23 cellular contexts compared by ENCODE assay signal in the genomic region with DNA sequence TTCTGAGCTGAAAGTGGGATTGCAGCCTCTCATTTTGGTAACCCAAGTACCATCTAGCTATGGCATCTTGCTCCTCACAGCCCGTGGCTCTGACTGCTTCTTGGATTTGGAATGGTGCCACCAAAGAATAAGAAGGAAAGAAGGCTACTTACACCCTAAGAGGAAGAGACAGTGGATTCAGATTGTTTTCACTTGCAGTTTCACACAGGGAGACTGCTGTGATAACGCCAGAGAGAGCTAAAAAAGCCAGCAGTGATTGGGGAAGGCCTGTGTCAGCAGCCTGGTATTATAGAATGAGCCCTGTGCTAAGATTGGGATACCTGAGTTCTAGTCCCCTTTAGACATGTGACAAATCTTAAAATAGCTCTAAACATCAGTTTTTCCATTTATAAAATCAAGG. TPM values are rescaled to one million over a fixed set of nuclear protein-coding genes. Genes with fewer than 3 reads are reported as not detected.
DNase-seq lines count a peak whose midpoint lies in the region; ATAC-seq, FAIRE-seq and TF ChIP-seq lines count a peak whose summit lies in the region.
"Had no signal": no experiment of that assay in that cellular context is flagged by ENCODE, and none has a peak within 500 bp of the region (broad histone marks: within the 10 kb centered on the region; RNA-seq: fewer than 3 reads in every experiment).

No MANE protein-coding gene starts in this region.

- in situ Hi-C loops in K562 (cut with MboI) (no loop called here), HepG2 (cut with HindIII; ENCODE audit: extremely low pct_ligation_motif_present, low pct_unique_long_range_greater_than_20kb) (no loop called here)

- H4K20me1 ChIP-seq in BLaER1 treated with 17β-estradiol and CSF1 and Interleukin-3, amounts not matched to agents 10 nM and 100 nM: peaks cover 7 to 76% (median 35%) of the 10 kb centered on the region in 11 experiments; a peak in 20 of 22 replicates
- H4K20me1 ChIP-seq in K562 (replicated peaks; ENCODE audit: control insufficient read depth, insufficient read depth, low read length) (peaks cover 27% of the 10 kb centered on the region), HepG2 (ENCODE audit: insufficient read depth, low read length) (no peaks in the 10 kb centered on the region; the same call in 1 of the 2 replicates)

- no peaks in the 10 kb centered on the region for H3K9me1 ChIP-seq in K562 (ENCODE audit: control insufficient read depth, insufficient read depth, low read length)

- H3K9me3 ChIP-seq in BLaER1 treated with 17β-estradiol and CSF1 and Interleukin-3, amounts not matched to agents 10 nM and 100 nM (replicated peaks in 1 of 11): no peaks in the 10 kb centered on the region; a peak in 1 of 22 replicates
- H3K9me3 ChIP-seq in HEK293 (ENCODE audit: control insufficient read depth, insufficient read depth, low read depth, low read length) (no peaks in the 10 kb centered on the region), K562 (replicated peaks; ENCODE audit: control insufficient read depth, insufficient read depth, low read depth, low read length) (0 out of 2 replicates have a peak, but pooled peaks cover 2% of the 10 kb centered on the region), neutrophil (no peaks in the 10 kb centered on the region), HepG2 (ENCODE audit: low read length) (no peaks in the 10 kb centered on the region)
- H3K9me3 ChIP-seq: Peyer's patch, SJCRH30 had no signal

- H3K27ac ChIP-seq in BLaER1 treated with 17β-estradiol and CSF1 and Interleukin-3, amounts not matched to agents 10 nM and 100 nM: peak overlapping the region in 1 of 11 experiments; percentile 10; a peak in 1 of 22 replicates
- H3K27ac ChIP-seq in HEK293 (ENCODE audit: extremely low read depth, low read depth, low read length) (no peak overlapping the region), K562 (ENCODE audit: extremely low read depth, low read depth, low read length) (no peak overlapping the region), neutrophil (peak overlapping the region; percentile 1), HepG2 (ENCODE audit: extremely low read length, insufficient read depth, low read length) (no peak overlapping the region)
- H3K27ac ChIP-seq: Peyer's patch, SJCRH30 had no signal

- H3K79me2 ChIP-seq in K562 (ENCODE audit: control insufficient read depth, insufficient read depth, low read length) (no peaks in the 10 kb centered on the region), HepG2 (ENCODE audit: insufficient read depth, low read length) (no peaks in the 10 kb centered on the region)

- DNase-seq in K562 (ENCODE audit: extremely low read depth in 1 of 4, low spot score in 3 of 4) (no peak), HepG2 (ENCODE audit: low spot score) (no peak)
- DNase-seq: CD4-positive, CD25-positive, alpha-beta regulatory T cell; H9; NCI-H1092; NCI-H1436; NCI-H187 treated with DMSO at 0.1 percent for 48 hours; NCI-H226; NCI-H510A treated with DMSO at 0.1 percent for 48 hours; NCI-H748 treated with DMSO at 0.1 percent for 48 hours; NK-92 treated with Interleukin-12 subunit alpha and Interleukin-12 subunit beta, amount 100 ng/mL, for 24 hours; Peyer's patch; SJCRH30; T-cell had no signal

- TF ChIP-seq POLR2A in K562 (conservative IDR thresholded peaks at IDR 0.05) (no peak), HepG2 (IDR thresholded peaks at IDR 0.05; ENCODE audit: insufficient read depth in 1 of 2, low read depth in 2 of 2, low read length in 2 of 2) (no peak)

- H3K4me2 ChIP-seq in BLaER1 treated with 17β-estradiol and CSF1 and Interleukin-3, amounts not matched to agents 10 nM and 100 nM: peak overlapping the region; percentile 38 to 100 (median 98); a peak in 19 of 22 replicates
- H3K4me2 ChIP-seq in K562 (ENCODE audit: insufficient read depth, low read length) (no peak overlapping the region), HepG2 (ENCODE audit: low read depth, low read length) (no peak overlapping the region)

- H3K36me3 ChIP-seq in BLaER1 treated with 17β-estradiol and CSF1 and Interleukin-3, amounts not matched to agents 10 nM and 100 nM: peaks cover 0 to 9% (median 8%) of the 10 kb centered on the region in 11 experiments; a peak in 18 of 22 replicates
- H3K36me3 ChIP-seq in HEK293 (ENCODE audit: control insufficient read depth in 2 of 2, insufficient read depth in 1 of 2, low read length in 2 of 2): no peaks in the 10 kb centered on the region
- peaks cover 16% of the 10 kb centered on the region; the same call in 1 of the 3 replicates for H3K36me3 ChIP-seq in K562 (ENCODE audit: control insufficient read depth, insufficient read depth, low read length)
- peaks cover 6% of the 10 kb centered on the region for H3K36me3 ChIP-seq in neutrophil
- H3K36me3 ChIP-seq in HepG2 (replicated peaks in 1 of 2; ENCODE audit: control insufficient read depth in 1 of 2, insufficient read depth in 2 of 2, low read length in 2 of 2): peaks cover 0 to 13% of the 10 kb centered on the region in 2 experiments; a peak in 2 of 5 replicates
- H3K36me3 ChIP-seq: Peyer's patch, SJCRH30 had no signal

- TF ChIP-seq EP300 in K562 (IDR thresholded peaks at IDR 0.05; ENCODE audit: low read length): no peak
- TF ChIP-seq EP300 in HepG2 (IDR thresholded peaks at IDR 0.05; ENCODE audit: low read depth in 2 of 2, low read length in 2 of 2): no peak
- no peak for TF ChIP-seq EP300 in HepG2 (CRISPR knock-in tag; IDR thresholded peaks at IDR 0.05; ENCODE audit: borderline replicate concordance)

- peaks cover 0 to 13% (median 8%) of the 10 kb centered on the region in 11 experiments; a peak in 9 of 22 replicates for H3K27me3 ChIP-seq in BLaER1 treated with 17β-estradiol and CSF1 and Interleukin-3, amounts not matched to agents 10 nM and 100 nM
- H3K27me3 ChIP-seq in K562 (ENCODE audit: control insufficient read depth in 2 of 2, insufficient read depth in 2 of 2, low read length in 2 of 2): no peaks in the 10 kb centered on the region
- no peaks in the 10 kb centered on the region for H3K27me3 ChIP-seq in neutrophil
- no peaks in the 10 kb centered on the region for H3K27me3 ChIP-seq in HepG2 (ENCODE audit: control insufficient read depth in 1 of 2, insufficient read depth in 2 of 2, low read length in 2 of 2)
- H3K27me3 ChIP-seq: Peyer's patch, SJCRH30 had no signal

- intact Hi-C loops in K562 (cut with micrococcal nuclease) (loop anchor here (1.0 to 5.0 kb wide), 2 partner anchors 174 to 328 kb away; no protein-coding TSS in a partner anchor), HepG2 (cut with micrococcal nuclease; ENCODE audit: unreplicated experiment) (loop anchor here (5.0 kb wide), 1 partner anchor 172 kb away; no protein-coding TSS in a partner anchor)

- TF ChIP-seq CTCF in HEK293 (tag by site-specific recombination; IDR thresholded peaks at IDR 0.05) (no peak), K562 (IDR thresholded peaks at IDR 0.05 in 2 of 3, conservative IDR thresholded peaks at IDR 0.05 in 1 of 3; ENCODE audit: insufficient read depth in 2 of 3, low read depth in 1 of 3, low read length in 3 of 3) (no peak), neutrophil (IDR thresholded peaks at IDR 0.05) (no peak), HepG2 (CRISPR knock-in tag; IDR thresholded peaks at IDR 0.05) (no peak)

- peaks cover 35 to 51% (median 43%) of the 10 kb centered on the region in 10 experiments for H3K4me1 ChIP-seq in BLaER1 treated with 17β-estradiol and CSF1 and Interleukin-3, amounts not matched to agents 10 nM and 100 nM
- H3K4me1 ChIP-seq in HEK293 (ENCODE audit: control insufficient read depth, insufficient read depth, low read length) (peaks cover 6% of the 10 kb centered on the region), K562 (replicated peaks in 1 of 2; ENCODE audit: control insufficient read depth in 2 of 2, insufficient read depth in 2 of 2, low read length in 2 of 2) (peaks cover 0 to 10% of the 10 kb centered on the region in 2 experiments; a peak in 1 of 5 replicates), neutrophil (ENCODE audit: control insufficient read depth in 1 of 2, insufficient read depth in 1 of 2, low read depth in 1 of 2, low read length in 1 of 2) (peaks cover 21 to 25% of the 10 kb centered on the region in 2 experiments), HepG2 (ENCODE audit: insufficient read depth, low read length) (no peaks in the 10 kb centered on the region)

- BruUV-seq in K562 (replicated peaks; lab: Mats Ljungman, UMichigan) (no TSS peak), HepG2 (replicated peaks; lab: Mats Ljungman, UMichigan) (no TSS peak)

- no peak for ATAC-seq in K562
- no peak for ATAC-seq in HG03439 (IDR thresholded peaks at IDR 0.05; ENCODE audit: unreplicated experiment)
- no peak for ATAC-seq in HepG2
- no peak for ATAC-seq in HG02840 (IDR thresholded peaks at IDR 0.05; ENCODE audit: low FRiP score, unreplicated experiment)
- ATAC-seq: GM12878, T-cell had no signal

- TF ChIP-seq RAD21 in K562 (CRISPR knock-in tag; conservative IDR thresholded peaks at IDR 0.05 in 1 of 2, IDR thresholded peaks at IDR 0.05 in 1 of 2) (no peak), HepG2 (CRISPR knock-in tag; IDR thresholded peaks at IDR 0.05) (no peak)

- H3K9ac ChIP-seq in BLaER1 treated with 17β-estradiol and CSF1 and Interleukin-3, amounts not matched to agents 10 nM and 100 nM: peak overlapping the region in 2 of 11 experiments; percentile 21 to 27; a peak in 1 of 22 replicates
- peak overlapping the region in 1 of 2 experiments; percentile 3; a peak in 1 of 4 replicates for H3K9ac ChIP-seq in K562 (ENCODE audit: insufficient read depth in 1 of 2, low read depth in 2 of 2, low read length in 2 of 2)
- H3K9ac ChIP-seq in HepG2 (ENCODE audit: insufficient read depth, low read depth, low read length): no peak overlapping the region

- POLR2A ChIA-PET in HEK293 (lab: Yijun Ruan, JAX) (no interaction called here), K562 (lab: Yijun Ruan, JAX) (interaction anchor here (0.6 to 1.9 kb wide), 6 partner anchors 8 to 86 kb away, joined by 3 to 8 read pairs (median 4); no protein-coding TSS in a partner anchor), HepG2 (lab: Yijun Ruan, JAX) (no interaction called here)

- H2AFZ ChIP-seq in K562 (ENCODE audit: low read depth, low read length) (no peak overlapping the region), HepG2 (ENCODE audit: low read length) (no peak overlapping the region)

- WGBS in K562 (ENCODE audit: insufficient coverage, low coverage, missing lambda C conversion rate): 45% methylated on average over 2 of the region's 2 CpGs
- WGBS in HepG2 (ENCODE audit: low lambda C conversion rate): 100% methylated on average over 2 of the region's 2 CpGs

- CTCF ChIA-PET in HEK293 (lab: Yijun Ruan, JAX): interaction anchor here (0.6 to 6.2 kb wide), 11 partner anchors 8 to 446 kb away, joined by 3 to 69 read pairs (median 4); no protein-coding TSS in a partner anchor
- CTCF ChIA-PET in K562 (lab: Yijun Ruan, JAX; ENCODE audit: low intra/inter-chr PET ratio): no interaction called here
- CTCF ChIA-PET in HepG2 (lab: Yijun Ruan, JAX; ENCODE audit: low intra/inter-chr PET ratio, low total read pairs): no interaction called here

- no peak overlapping the region for H3K4me3 ChIP-seq in BLaER1 treated with 17β-estradiol and CSF1 and Interleukin-3, amounts not matched to agents 10 nM and 100 nM
- H3K4me3 ChIP-seq in HEK293 (ENCODE audit: low read depth, low read length) (no peak overlapping the region), K562 (no peak overlapping the region), neutrophil (ENCODE audit: low read depth in 1 of 2, low read length in 1 of 2) (no peak overlapping the region), HepG2 (replicated peaks in 1 of 3; ENCODE audit: insufficient read depth in 1 of 3, low read depth in 2 of 3, low read length in 3 of 3) (no peak overlapping the region)
- H3K4me3 ChIP-seq: GM12878, Peyer's patch, SJCRH30 had no signal

- FAIRE-seq in K562 (lab: Jason Lieb, UNC): peak; percentile 35
- FAIRE-seq in HepG2 (lab: Jason Lieb, UNC): no peak
- FAIRE-seq: A204.1, GM12878, HTR-8/SVneo had no signal

RNA-seq across cellular contexts. Expression of a gene that starts 3.6 kb away (rescaled TPM):
- total RNA-seq in K562 (2011; cell fraction: chromatin; rRNA removed; ENCODE audit: low replicate concordance): not detected in 2 replicates
- total RNA-seq in K562 (2011; cell fraction: nucleolus; rRNA removed): not detected in 2 replicates
- not detected in 2 replicates for total RNA-seq in K562 (2011; cell fraction: nucleoplasm; rRNA removed)
- total RNA-seq in K562 (2014; rRNA removed): not detected in 2 replicates
- total RNA-seq in K562 (2014; rRNA removed; fragmentation: Illumina TruSeq; extraction: Trizol): not detected in 2 replicates
- not detected in 2 replicates for total RNA-seq in K562 (2015; rRNA removed; fragmentation: Illumina TruSeq; extraction: Trizol)
- total RNA-seq in K562 (2021): 0.07 TPM in 1 of 2 replicates, not detected in the other
- polyA plus RNA-seq in K562 (2011; rRNA removed): not detected in 2 replicates
- not detected in 2 replicates for polyA plus RNA-seq in K562 (2011; cell fraction: cytosol; rRNA removed)
- not detected in 2 replicates for polyA plus RNA-seq in K562 (2011; cell fraction: nucleus; rRNA removed)
- polyA plus RNA-seq in K562 (2012): 0.07 and 0.21 TPM in 2 replicates
- not detected in 2 replicates for polyA plus RNA-seq in K562 (2014; fragmentation: Illumina TruSeq; extraction: Trizol)
- under 1 TPM in 1 of 2 experiments, not detected in 1; 0.04 TPM for polyA plus RNA-seq in K562 (2014; fragmentation: Nextera tagmentation; extraction: Ambion mirVana)
- polyA plus RNA-seq in K562 (2014; rRNA removed): 0.11 TPM in 1 of 2 replicates, not detected in the other
- polyA minus RNA-seq in K562 (2011; rRNA and poly(A)+ RNA removed): not detected in 2 replicates
- polyA minus RNA-seq in K562 (2011; cell fraction: cytosol; rRNA and poly(A)+ RNA removed): not detected in 2 replicates
- not detected in 2 replicates for polyA minus RNA-seq in K562 (2011; cell fraction: nucleus; rRNA and poly(A)+ RNA removed)
- total RNA-seq in HepG2 (2016; rRNA removed; fragmentation: Illumina TruSeq; extraction: Trizol): not detected in 2 replicates
- not detected in 2 replicates for total RNA-seq in HepG2 (2016; cell fraction: cytosol; rRNA removed; fragmentation: Illumina TruSeq; extraction: Trizol; ENCODE audit: low read depth)
- total RNA-seq in HepG2 (2016; cell fraction: insoluble cytoplasmic fraction; rRNA removed; fragmentation: Illumina TruSeq; extraction: Trizol): not detected in 2 replicates
- not detected in 2 replicates for total RNA-seq in HepG2 (2016; cell fraction: membrane; rRNA removed; fragmentation: Illumina TruSeq; extraction: Trizol)
- total RNA-seq in HepG2 (2016; cell fraction: nucleus; rRNA removed; fragmentation: Illumina TruSeq; extraction: Trizol): not detected in 2 replicates
- not detected in 2 replicates for polyA plus RNA-seq in HepG2 (2011; rRNA removed)
- polyA plus RNA-seq in HepG2 (2011; cell fraction: cytosol; rRNA removed): not detected in 2 replicates
- not detected in 2 replicates for polyA plus RNA-seq in HepG2 (2011; cell fraction: nucleus; rRNA removed)
- 0.08 and 0.23 TPM in 2 replicates for polyA plus RNA-seq in HepG2 (2012)
- polyA plus RNA-seq in HepG2 (2016; cell fraction: cytosol; fragmentation: Illumina TruSeq; extraction: Trizol; ENCODE audit: low read depth): not detected in 2 replicates
- polyA plus RNA-seq in HepG2 (2016; cell fraction: insoluble cytoplasmic fraction; fragmentation: Illumina TruSeq; extraction: Trizol; ENCODE audit: low read depth): not detected in 2 replicates
- not detected in 2 replicates for polyA plus RNA-seq in HepG2 (2016; cell fraction: membrane; fragmentation: Illumina TruSeq; extraction: Trizol; ENCODE audit: low read depth)
- polyA plus RNA-seq in HepG2 (2016; cell fraction: nucleus; fragmentation: Illumina TruSeq; extraction: Trizol; ENCODE audit: insufficient read depth, low read depth): not detected in 2 replicates
- polyA minus RNA-seq in HepG2 (2011; rRNA and poly(A)+ RNA removed; ENCODE audit: low replicate concordance): not detected in 2 replicates
- not detected in 2 replicates for polyA minus RNA-seq in HepG2 (2011; cell fraction: cytosol; rRNA and poly(A)+ RNA removed)
- not detected in 2 replicates for polyA minus RNA-seq in HepG2 (2011; cell fraction: nucleus; rRNA and poly(A)+ RNA removed)
- total RNA-seq: CD4-positive, CD25-positive, alpha-beta regulatory T cell had no signal
- polyA plus RNA-seq: IgD-negative memory B cell had no signal

Comparison
In these comparisons a context has a peak if more than half of its experiments do, and no peak if none do; other contexts are left out.
1. H3K4me2 ChIP-seq: peak in BLaER1 treated with 17β-estradiol and CSF1 and Interleukin-3, amounts not matched to agents 10 nM and 100 nM (11 of 11); none in K562 (single experiment) and HepG2 (single experiment).